In the genomic region with DNA sequence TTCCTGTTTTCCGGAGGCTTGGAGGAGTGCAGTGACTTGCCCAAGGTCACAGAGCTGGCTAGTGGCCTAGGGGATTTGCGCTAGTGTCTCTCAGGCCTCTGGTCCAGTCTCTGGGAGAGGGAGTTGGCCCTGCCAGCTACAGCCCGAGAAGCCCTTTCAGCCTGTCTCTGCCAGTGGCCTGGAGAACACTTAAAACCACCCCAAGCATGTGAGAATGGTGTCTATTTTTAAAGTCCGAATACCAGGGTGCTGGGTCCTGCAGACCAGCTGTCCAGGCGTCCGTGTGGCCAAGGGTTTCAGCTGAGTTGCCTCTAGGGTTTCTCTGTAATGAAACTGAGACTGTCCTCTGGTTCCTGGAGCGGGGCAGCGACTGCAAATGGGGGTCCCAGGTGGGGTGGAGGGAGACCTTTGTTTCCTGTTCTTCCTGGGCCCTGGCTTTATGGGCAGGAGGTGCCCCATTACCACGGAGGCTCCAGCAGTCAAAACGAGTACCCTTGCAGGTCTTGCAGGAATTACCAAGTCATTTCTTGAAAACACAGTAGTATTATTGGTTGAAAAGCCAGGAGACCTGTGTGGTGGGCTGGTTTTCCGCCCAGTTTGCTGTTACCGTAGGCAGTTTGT, we compare ENCODE assay signal across 17 cellular contexts. TPM values are rescaled to one million over a fixed set of nuclear protein-coding genes. Genes with fewer than 3 reads are reported as not detected.
DNase-seq lines count a peak whose midpoint lies in the region; ATAC-seq and TF ChIP-seq lines count a peak whose summit lies in the region.
"Had no signal": no experiment of that assay in that cellular context is flagged by ENCODE, and none has a peak within 500 bp of the region (broad histone marks: within the 10 kb centered on the region; RNA-seq: fewer than 3 reads in every experiment).

No MANE protein-coding gene starts in this region.

- no peak for TF ChIP-seq CTCF in activated B cell treated with CpG ODN at 0.5 μM for 24 hours (IDR thresholded peaks at IDR 0.05)
- TF ChIP-seq CTCF in left ventricle myocardium inferior (IDR thresholded peaks at IDR 0.05; ENCODE audit: borderline replicate concordance), result no peak
- no peak for TF ChIP-seq CTCF in progenitor cell of endocrine pancreas (IDR thresholded peaks at IDR 0.05; ENCODE audit: unreplicated experiment)
- no peak for TF ChIP-seq CTCF in vagina (IDR thresholded peaks at IDR 0.05)
- no peak for TF ChIP-seq CTCF in suprapubic skin (IDR thresholded peaks at IDR 0.05)

- WGBS in suprapubic skin, result 62% methylated on average over 10 of the region's 12 CpGs

- CTCF ChIA-PET in activated B cell treated with CpG ODN at 0.5 μM for 24 hours (lab: Charles Lee), result interaction anchor here (2.2 kb wide), 1 partner anchor 11 kb away, joined by 10 read pairs; no protein-coding TSS in a partner anchor

- ATAC-seq in activated B cell treated with CpG ODN at 0.5 μM for 24 hours (ENCODE audit: low read depth), result no peak
- ATAC-seq: left lung had no signal

- no peak for DNase-seq in activated B cell treated with CpG ODN at 0.5 μM for 24 hours
- DNase-seq in left ventricle myocardium inferior, result peak; percentile 63
- no peak for DNase-seq in progenitor cell of endocrine pancreas (ENCODE audit: low spot score, unreplicated experiment)
- DNase-seq in vagina (ENCODE audit: extremely low spot score in 2 of 2), result no peak
- DNase-seq in suprapubic skin (ENCODE audit: low spot score in 2 of 2), result no peak
- no peak for DNase-seq in activated CD4-positive, alpha-beta T cell treated with anti-CD3 and anti-CD28 coated beads for 4 hours
- DNase-seq in activated naive CD4-positive, alpha-beta T cell treated with Interleukin-2 at 50 U/mL for 16 hours, result no peak
- DNase-seq: activated effector memory CD4-positive, alpha-beta T cell treated with anti-CD3 and anti-CD28 coated beads, Interleukin-2, amount 50 U/mL, for 16 hours; anterior cingulate cortex; IMR-90; left lung; NCI-H1694 treated with DMSO at 0.1 percent for 48 hours; NCI-H226; SHP77 treated with DMSO at 0.1 percent for 48 hours had no signal

- H3K36me3 Mint-ChIP-seq in activated B cell treated with CpG ODN at 0.5 μM for 24 hours (ENCODE audit: low read depth) (no peaks in the 10 kb centered on the region), progenitor cell of endocrine pancreas (ENCODE audit: insufficient read depth) (no peaks in the 10 kb centered on the region)

- H3K4me3 Mint-ChIP-seq in activated B cell treated with CpG ODN at 0.5 μM for 24 hours (peak overlapping the region; percentile 29), progenitor cell of endocrine pancreas (ENCODE audit: low read depth) (peak overlapping the region; percentile 18)
- H3K4me3 Mint-ChIP-seq: T-helper 1 cell treated with Interleukin-12 subunit alpha and Interleukin-12 subunit beta and Interleukin-4 antibody, amounts not matched to agents 30 μg/mL and 1 μg/mL, for 36 hours had no signal

- H3K36me3 ChIP-seq in left ventricle myocardium inferior, result peaks cover 5% of the 10 kb centered on the region
- no peaks in the 10 kb centered on the region for H3K36me3 ChIP-seq in vagina
- H3K36me3 ChIP-seq in suprapubic skin, result peaks cover 3% of the 10 kb centered on the region
- H3K36me3 ChIP-seq: left lung, prostate gland had no signal

- peak overlapping the region; percentile 95 for H3K27ac ChIP-seq in left ventricle myocardium inferior (replicated peaks)
- peak overlapping the region; percentile 87 for H3K27ac ChIP-seq in vagina
- no peak overlapping the region for H3K27ac ChIP-seq in suprapubic skin
- H3K27ac ChIP-seq: left lung, prostate gland had no signal

- TF ChIP-seq POLR2A in vagina (IDR thresholded peaks at IDR 0.05) (no peak), suprapubic skin (IDR thresholded peaks at IDR 0.05) (no peak)

- H3K9me3 ChIP-seq in left ventricle myocardium inferior (replicated peaks), result no peaks in the 10 kb centered on the region
- no peaks in the 10 kb centered on the region for H3K9me3 ChIP-seq in vagina
- H3K9me3 ChIP-seq in suprapubic skin, result no peaks in the 10 kb centered on the region
- H3K9me3 ChIP-seq: left lung, prostate gland had no signal

- no peak for TF ChIP-seq EP300 in suprapubic skin (IDR thresholded peaks at IDR 0.05)

- H3K4me1 ChIP-seq in left ventricle myocardium inferior, result peaks cover 44% of the 10 kb centered on the region
- peaks cover 13% of the 10 kb centered on the region for H3K4me1 ChIP-seq in vagina
- peaks cover 7% of the 10 kb centered on the region for H3K4me1 ChIP-seq in suprapubic skin
- H3K4me1 ChIP-seq: prostate gland had no signal

- peak overlapping the region; percentile 79 for H3K4me3 ChIP-seq in left ventricle myocardium inferior
- H3K4me3 ChIP-seq in vagina, result no peak overlapping the region
- no peak overlapping the region for H3K4me3 ChIP-seq in suprapubic skin
- H3K4me3 ChIP-seq: left lung, prostate gland had no signal

- H3K4me1 Mint-ChIP-seq in activated B cell treated with CpG ODN at 0.5 μM for 24 hours (peaks cover 20% of the 10 kb centered on the region), progenitor cell of endocrine pancreas (ENCODE audit: low read depth) (no peaks in the 10 kb centered on the region)

- H3K27ac Mint-ChIP-seq in activated B cell treated with CpG ODN at 0.5 μM for 24 hours (no peak overlapping the region), progenitor cell of endocrine pancreas (peak overlapping the region; percentile 51)
- H3K27ac Mint-ChIP-seq: T-helper 1 cell treated with Interleukin-12 subunit alpha and Interleukin-12 subunit beta and Interleukin-4 antibody, amounts not matched to agents 30 μg/mL and 1 μg/mL, for 36 hours had no signal

- intact Hi-C loops in activated B cell treated with CpG ODN at 0.5 μM for 24 hours (cut with micrococcal nuclease) (loop anchor here (5.0 kb wide), 1 partner anchor 46 kb away; no protein-coding TSS in a partner anchor), left ventricle myocardium inferior (cut with micrococcal nuclease) (no loop called here), vagina (cut with DNase I) (no loop called here)

- H3K27me3 ChIP-seq in left ventricle myocardium inferior (ENCODE audit: low read depth) (no peaks in the 10 kb centered on the region), vagina (no peaks in the 10 kb centered on the region), suprapubic skin (no peaks in the 10 kb centered on the region)

- H3K9me3 Mint-ChIP-seq in activated B cell treated with CpG ODN at 0.5 μM for 24 hours, result no peaks in the 10 kb centered on the region
- no peaks in the 10 kb centered on the region for H3K9me3 Mint-ChIP-seq in progenitor cell of endocrine pancreas (ENCODE audit: low read depth)
- H3K9me3 Mint-ChIP-seq: T-helper 1 cell treated with Interleukin-12 subunit alpha and Interleukin-12 subunit beta and Interleukin-4 antibody, amounts not matched to agents 30 μg/mL and 1 μg/mL, for 36 hours had no signal

- POLR2A ChIA-PET in activated B cell treated with CpG ODN at 0.5 μM for 24 hours (lab: Charles Lee), result no interaction called here

- peaks cover 3% of the 10 kb centered on the region for H3K27me3 Mint-ChIP-seq in activated B cell treated with CpG ODN at 0.5 μM for 24 hours
- peaks cover 4% of the 10 kb centered on the region for H3K27me3 Mint-ChIP-seq in progenitor cell of endocrine pancreas

RNA-seq across cellular contexts. Expression of gene CAND2, which starts 2.2 kb away (rescaled TPM):
- total RNA-seq in activated B cell treated with CpG ODN at 0.5 μM for 24 hours (0.22 and 0.42 TPM in 2 replicates), left ventricle myocardium inferior (76.2 TPM), progenitor cell of endocrine pancreas (7.9 and 11.0 TPM in 2 replicates), vagina (12.5 TPM), suprapubic skin (1 to 10 TPM; 1.0 to 1.4 (median 1.3) TPM)

RNA-seq across cellular contexts. Expression of gene TMEM40, which starts 39.6 kb away (rescaled TPM):
- total RNA-seq in activated B cell treated with CpG ODN at 0.5 μM for 24 hours (not detected in 2 replicates), left ventricle myocardium inferior (4.5 TPM), progenitor cell of endocrine pancreas (0.36 TPM in 1 of 2 replicates, not detected in the other), vagina (31.7 TPM), suprapubic skin (10 to 100 TPM; 47.7 to 82.2 (median 63.8) TPM)
- total RNA-seq: H1, IMR-90 had no signal

RNA-seq across cellular contexts. Expression of gene RPL32, which starts 42.7 kb away (rescaled TPM):
- total RNA-seq in activated B cell treated with CpG ODN at 0.5 μM for 24 hours, result 2,996 and 3,448 TPM in 2 replicates
- total RNA-seq in left ventricle myocardium inferior, result 880 TPM
- total RNA-seq in progenitor cell of endocrine pancreas, result 1,626 and 1,662 TPM in 2 replicates
- total RNA-seq in vagina, result 2,085 TPM
- total RNA-seq in suprapubic skin, result 1,000 to 10,000 TPM; 1,159 to 2,367 (median 1,696) TPM
